In genomic region chr4:81019016-81019415, GRCh38 we compare ENCODE assay signal across 22 cellular contexts. TPM values are rescaled to one million over a fixed set of nuclear protein-coding genes. Genes with fewer than 3 reads are reported as not detected.
"Had no signal": no experiment of that assay in that cellular context is flagged by ENCODE, and none has a peak within 500 bp of the region (broad histone marks: within the 10 kb centered on the region; RNA-seq: fewer than 3 reads in every experiment).

No MANE protein-coding gene starts in this region.

- DNase-seq: NCI-H1092 treated with DMSO at 0.1 percent for 48 hours, NCI-H1436, NCI-H187, NCI-H2029, NCI-H2081 treated with DMSO at 0.1 percent for 48 hours, NCI-H2171, NCI-H226, NCI-H446, NCI-H510A, NCI-H524 treated with DMSO at 0.1 percent for 48 hours, NCI-H69, NCI-H774, PC-3, SHP77, SK-N-SH, SW 1271, T-cell had no signal

- H3K9me3 Mint-ChIP-seq: IgD-negative memory B cell, T-cell had no signal

- H3K9me3 ChIP-seq: SK-N-SH had no signal

- ATAC-seq: K562, Panc1, PC-3, T-cell had no signal

- H3K36me3 Mint-ChIP-seq: IgD-negative memory B cell, T-cell had no signal

- H3K4me1 Mint-ChIP-seq: IgD-negative memory B cell, T-cell had no signal

- H3K4me3 Mint-ChIP-seq: IgD-negative memory B cell, T-cell had no signal

- H3K4me3 ChIP-seq: K562 had no signal

- H3K27ac Mint-ChIP-seq: IgD-negative memory B cell, T-cell had no signal

RNA-seq across cellular contexts. Expression of gene BMP3, which starts 11.5 kb away (rescaled TPM):
- total RNA-seq: K562, M059J, SK-MEL-5 had no signal
